ENCODE assay signal across 1 cellular context in the genomic region with DNA sequence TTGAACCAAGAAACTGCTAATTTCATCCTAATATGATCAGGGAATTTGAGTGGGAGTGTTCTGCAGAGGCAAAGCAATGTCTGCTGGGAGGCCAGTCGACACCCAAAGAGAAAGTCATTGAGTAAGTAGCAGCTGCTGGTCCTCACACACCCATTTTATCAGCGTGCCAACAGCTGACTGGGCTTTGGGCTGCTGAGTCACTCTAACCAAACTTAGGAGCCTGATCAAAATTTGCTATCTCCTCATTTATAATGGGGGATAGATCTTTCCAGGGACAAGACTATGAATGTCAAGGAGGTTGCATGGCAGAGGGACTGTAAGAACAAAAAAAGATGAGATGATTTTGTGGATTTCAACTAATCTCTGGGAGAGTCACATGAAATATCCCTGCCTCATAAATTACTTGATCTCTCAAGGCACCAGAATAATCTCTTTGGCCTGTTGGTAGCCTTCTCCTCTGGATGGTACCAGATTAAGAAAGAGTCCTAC.
TF ChIP-seq lines count a peak whose summit lies in the region.

No MANE protein-coding gene starts in this region.

TF ChIP-seq in K562, 482 proteins besides CTCF, POLR2A, EP300 and RAD21 (continued from another document):
- TF ChIP-seq, protein P1, sequence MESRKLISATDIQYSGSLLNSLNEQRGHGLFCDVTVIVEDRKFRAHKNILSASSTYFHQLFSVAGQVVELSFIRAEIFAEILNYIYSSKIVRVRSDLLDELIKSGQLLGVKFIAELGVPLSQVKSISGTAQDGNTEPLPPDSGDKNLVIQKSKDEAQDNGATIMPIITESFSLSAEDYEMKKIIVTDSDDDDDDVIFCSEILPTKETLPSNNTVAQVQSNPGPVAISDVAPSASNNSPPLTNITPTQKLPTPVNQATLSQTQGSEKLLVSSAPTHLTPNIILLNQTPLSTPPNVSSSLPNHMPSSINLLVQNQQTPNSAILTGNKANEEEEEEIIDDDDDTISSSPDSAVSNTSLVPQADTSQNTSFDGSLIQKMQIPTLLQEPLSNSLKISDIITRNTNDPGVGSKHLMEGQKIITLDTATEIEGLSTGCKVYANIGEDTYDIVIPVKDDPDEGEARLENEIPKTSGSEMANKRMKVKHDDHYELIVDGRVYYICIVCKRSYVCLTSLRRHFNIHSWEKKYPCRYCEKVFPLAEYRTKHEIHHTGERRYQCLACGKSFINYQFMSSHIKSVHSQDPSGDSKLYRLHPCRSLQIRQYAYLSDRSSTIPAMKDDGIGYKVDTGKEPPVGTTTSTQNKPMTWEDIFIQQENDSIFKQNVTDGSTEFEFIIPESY (CRISPR knock-in tag; IDR thresholded peaks at IDR 0.05), result no peak
- TF ChIP-seq NEUROD1 (IDR thresholded peaks at IDR 0.05; ENCODE audit: borderline replicate concordance, low read depth, low read length, partially characterized antibody) (peak; percentile 34), SP1 (CRISPR knock-in tag; IDR thresholded peaks at IDR 0.05) (no peak), DMBX1 (CRISPR knock-in tag; IDR thresholded peaks at IDR 0.05; ENCODE audit: borderline replicate concordance) (no peak; the same call in 1 of the 2 replicates), RCOR1 (IDR thresholded peaks at IDR 0.05; ENCODE audit: borderline replicate concordance in 1 of 2, low read depth in 2 of 2, low read length in 2 of 2) (peak in 1 of 2 experiments; percentile 55; a peak in 1 of 4 replicates), L3MBTL2 (IDR thresholded peaks at IDR 0.05) (peak; percentile 56)
